In genomic region chr12:6766651-6767300, GRCh38 we compare ENCODE assay signal across 8 cellular contexts. TPM values are rescaled to one million over a fixed set of nuclear protein-coding genes. Genes with fewer than 3 reads are reported as not detected.
DNase-seq lines count a peak whose midpoint lies in the region; ATAC-seq, FAIRE-seq and TF ChIP-seq lines count a peak whose summit lies in the region.

No MANE protein-coding gene starts in this region.

- TF ChIP-seq EP300 in neural cell (conservative IDR thresholded peaks at IDR 0.05; ENCODE audit: poor library complexity, severe bottlenecking), result peak; percentile 4

- H3K4me1 Mint-ChIP-seq in CD4-positive, CD25-positive, alpha-beta regulatory T cell, result peaks cover 11 to 50% (median 15%) of the 10 kb centered on the region in 4 donors
- peaks cover 49% of the 10 kb centered on the region for H3K4me1 Mint-ChIP-seq in activated naive CD4-positive, alpha-beta T cell treated with anti-CD3 and anti-CD28 coated beads, Interleukin-2, amount 10 ng/mL, durations not matched to agents 7 days and 5 days

- H3K9ac ChIP-seq in neural cell (ENCODE audit: low read length), result peak overlapping the region; percentile 99

- peak; percentile 48 for TF ChIP-seq RAD21 in neural cell (conservative IDR thresholded peaks at IDR 0.05)

- H3K27me3 Mint-ChIP-seq in CD4-positive, CD25-positive, alpha-beta regulatory T cell, result peaks cover 66% of the 10 kb centered on the region
- H3K27me3 Mint-ChIP-seq in activated naive CD4-positive, alpha-beta T cell treated with anti-CD3 and anti-CD28 coated beads, Interleukin-2, amount 10 ng/mL, durations not matched to agents 7 days and 5 days, result peaks cover 96% of the 10 kb centered on the region

- POLR2A ChIA-PET in OCI-LY7 (lab: Charles Lee), result interaction anchor here (0.6 to 2.1 kb wide), 4 partner anchors 13 to 192 kb away, joined by 5 to 7 read pairs (median 6); partner anchors contain the start of gene MLF2

- intact Hi-C loops in OCI-LY7 (cut with micrococcal nuclease; ENCODE audit: unreplicated experiment), result loop anchor here (1.0 kb wide), 1 partner anchor 13 kb away; the partner anchor contains the start of gene MLF2
- intact Hi-C loops in vagina (cut with DNase I), result loop anchor here (5.0 kb wide), 1 partner anchor 61 kb away; the partner anchor contains the start of gene P3H3

- no TSS peak for BruUV-seq in OCI-LY7 (replicated peaks; lab: Mats Ljungman, UMichigan)

- H3F3A ChIP-seq in neural cell (ENCODE audit: insufficient read depth, low read length, poor library complexity, severe bottlenecking), result peaks cover 10% of the 10 kb centered on the region

- H3K9me2 ChIP-seq in OCI-LY7 (ENCODE audit: insufficient read depth, low read length) (no peaks in the 10 kb centered on the region), neural cell (ENCODE audit: insufficient read depth, low read length) (no peaks in the 10 kb centered on the region)

- peak overlapping the region in 1 of 3 donors; percentile 69 for H3K27ac Mint-ChIP-seq in CD4-positive, CD25-positive, alpha-beta regulatory T cell
- no peak overlapping the region for H3K27ac Mint-ChIP-seq in activated naive CD4-positive, alpha-beta T cell treated with anti-CD3 and anti-CD28 coated beads, Interleukin-2, amount 10 ng/mL, durations not matched to agents 7 days and 5 days

- H3K36me3 Mint-ChIP-seq in CD4-positive, CD25-positive, alpha-beta regulatory T cell, result no peaks in the 10 kb centered on the region
- H3K36me3 Mint-ChIP-seq in activated naive CD4-positive, alpha-beta T cell treated with anti-CD3 and anti-CD28 coated beads, Interleukin-2, amount 10 ng/mL, durations not matched to agents 7 days and 5 days, result peaks cover 4% of the 10 kb centered on the region

- H4K20me1 ChIP-seq in OCI-LY7 (ENCODE audit: insufficient read depth, low read length) (no peaks in the 10 kb centered on the region), neural cell (ENCODE audit: insufficient read depth) (peaks cover 33% of the 10 kb centered on the region)

- no peak overlapping the region for H3K27ac ChIP-seq in CD4-positive, CD25-positive, alpha-beta regulatory T cell (ENCODE audit: insufficient read depth, low read length, poor library complexity, severe bottlenecking)
- H3K27ac ChIP-seq in OCI-LY7 (ENCODE audit: low read depth, low read length, poor library complexity, severe bottlenecking), result no peak overlapping the region
- peak overlapping the region; percentile 100 for H3K27ac ChIP-seq in neural cell (ENCODE audit: low read length)
- H3K27ac ChIP-seq in vagina, result peak overlapping the region; percentile 97

- FAIRE-seq in frontal cortex (lab: Jason Lieb, UNC), result no peak

- H3K79me2 ChIP-seq in OCI-LY7 (ENCODE audit: insufficient read depth, low read depth, low read length), result no peaks in the 10 kb centered on the region
- peaks cover 78% of the 10 kb centered on the region for H3K79me2 ChIP-seq in neural cell (replicated peaks; ENCODE audit: insufficient read depth, low read length)

- DNase-seq in CD4-positive, CD25-positive, alpha-beta regulatory T cell, result peak in 2 of 3 donors; percentile 34 to 43
- DNase-seq in OCI-LY7 (ENCODE audit: low spot score) (peak; percentile 76), frontal cortex (ENCODE audit: low spot score in 2 of 2) (peak; percentile 82), vagina (ENCODE audit: extremely low spot score in 2 of 2) (no peak)
- peak; percentile 70 for DNase-seq in activated naive CD4-positive, alpha-beta T cell treated with anti-CD3 and anti-CD28 coated beads, Interleukin-2, amount 10 ng/mL, durations not matched to agents 7 days and 5 days

- H3K4me1 ChIP-seq in CD4-positive, CD25-positive, alpha-beta regulatory T cell (ENCODE audit: control insufficient read depth, insufficient read depth, low read length, poor library complexity, severe bottlenecking), result peaks cover 33% of the 10 kb centered on the region
- H3K4me1 ChIP-seq in OCI-LY7 (ENCODE audit: insufficient read depth, low read length, poor library complexity, severe bottlenecking), result peaks cover 40% of the 10 kb centered on the region
- peaks cover 68% of the 10 kb centered on the region for H3K4me1 ChIP-seq in vagina

- H3K9me3 Mint-ChIP-seq in CD4-positive, CD25-positive, alpha-beta regulatory T cell, result peaks cover 0 to 7% (median 0%) of the 10 kb centered on the region in 7 donors
- H3K9me3 Mint-ChIP-seq in activated naive CD4-positive, alpha-beta T cell treated with anti-CD3 and anti-CD28 coated beads, Interleukin-2, amount 10 ng/mL, durations not matched to agents 7 days and 5 days, result no peaks in the 10 kb centered on the region

- TF ChIP-seq CTCF in OCI-LY7 (conservative IDR thresholded peaks at IDR 0.05; ENCODE audit: low read length), result peak; percentile 75
- TF ChIP-seq CTCF in neural cell (IDR thresholded peaks at IDR 0.05; ENCODE audit: poor library complexity, severe bottlenecking), result peak; percentile 69
- TF ChIP-seq CTCF in vagina (IDR thresholded peaks at IDR 0.05), result peak in 2 of 3 experiments; percentile 27 to 42

- CTCF ChIA-PET in OCI-LY7 (lab: Charles Lee; ENCODE audit: unreplicated experiment), result interaction anchor here (0.5 to 2.8 kb wide), 10 partner anchors 12 to 245 kb away, joined by 3 to 21 read pairs (median 4); partner anchors contain the start of genes COPS7A and MLF2
- CTCF ChIA-PET in activated naive CD4-positive, alpha-beta T cell treated with anti-CD3 and anti-CD28 coated beads, Interleukin-2, amount 10 ng/mL, durations not matched to agents 7 days and 5 days (lab: Charles Lee), result interaction anchor here (0.7 to 5.8 kb wide), 17 partner anchors 9 to 340 kb away, joined by 3 to 63 read pairs (median 3); partner anchors contain the start of genes CD4, MLF2 and USP5

- H3K4me2 ChIP-seq in OCI-LY7 (ENCODE audit: low read length) (peak overlapping the region; percentile 68), neural cell (ENCODE audit: low read length) (no peak overlapping the region)

- H3K4me3 Mint-ChIP-seq in CD4-positive, CD25-positive, alpha-beta regulatory T cell, result peak overlapping the region; percentile 77 to 95 (median 91)
- H3K4me3 Mint-ChIP-seq in activated naive CD4-positive, alpha-beta T cell treated with anti-CD3 and anti-CD28 coated beads, Interleukin-2, amount 10 ng/mL, durations not matched to agents 7 days and 5 days, result peak overlapping the region; percentile 85

- H3K27me3 ChIP-seq in CD4-positive, CD25-positive, alpha-beta regulatory T cell (ENCODE audit: control insufficient read depth, insufficient read depth, low read length), result peaks cover 17% of the 10 kb centered on the region
- H3K27me3 ChIP-seq in neural cell (ENCODE audit: insufficient read depth, low read depth, low read length) (no peaks in the 10 kb centered on the region), vagina (no peaks in the 10 kb centered on the region)

- H3K4me3 ChIP-seq in CD4-positive, CD25-positive, alpha-beta regulatory T cell (ENCODE audit: low read depth, low read length), result no peak overlapping the region
- H3K4me3 ChIP-seq in OCI-LY7 (ENCODE audit: low read depth, low read length, poor library complexity, severe bottlenecking), result peak overlapping the region; percentile 71
- H3K4me3 ChIP-seq in neural cell (ENCODE audit: low read length), result peak overlapping the region; percentile 87
- H3K4me3 ChIP-seq in vagina, result peak overlapping the region; percentile 75 to 98

- ATAC-seq in CD4-positive, CD25-positive, alpha-beta regulatory T cell (ENCODE audit: low read depth in 2 of 2), result peak; percentile 59 to 69
- peak; percentile 48 for ATAC-seq in GM19035 (IDR thresholded peaks at IDR 0.05; ENCODE audit: unreplicated experiment)
- peak; percentile 45 for ATAC-seq in HG03571 (IDR thresholded peaks at IDR 0.05; ENCODE audit: unreplicated experiment)

- H2AFZ ChIP-seq in OCI-LY7 (ENCODE audit: low read length) (peak overlapping the region; percentile 67; the same call in 1 of the 2 replicates), neural cell (ENCODE audit: low read depth, low read length) (no peak overlapping the region)

- TF ChIP-seq POLR2A in vagina (IDR thresholded peaks at IDR 0.05), result peak in 1 of 2 donors; percentile 35

- no peaks in the 10 kb centered on the region for H3K36me3 ChIP-seq in CD4-positive, CD25-positive, alpha-beta regulatory T cell (ENCODE audit: control insufficient read depth, insufficient read depth, low read length)
- no peaks in the 10 kb centered on the region for H3K36me3 ChIP-seq in OCI-LY7 (ENCODE audit: insufficient read depth, low read length)
- H3K36me3 ChIP-seq in neural cell (ENCODE audit: insufficient read depth, low read length), result peaks cover 4% of the 10 kb centered on the region
- peaks cover 0 to 20% of the 10 kb centered on the region in 2 donors for H3K36me3 ChIP-seq in vagina

- H3K9me3 ChIP-seq in CD4-positive, CD25-positive, alpha-beta regulatory T cell (ENCODE audit: control insufficient read depth in 2 of 2, low read length in 2 of 2), result no peaks in the 10 kb centered on the region
- H3K9me3 ChIP-seq in OCI-LY7 (ENCODE audit: low read length) (no peaks in the 10 kb centered on the region), neural cell (ENCODE audit: low read length) (no peaks in the 10 kb centered on the region), vagina (no peaks in the 10 kb centered on the region)

RNA-seq across cellular contexts. Expression of gene PTMS, which starts 0.6 kb away (rescaled TPM):
- 15.0 TPM for total RNA-seq in CD4-positive, CD25-positive, alpha-beta regulatory T cell
- polyA plus RNA-seq in CD4-positive, CD25-positive, alpha-beta regulatory T cell, result 1 to 10 TPM; 1.3 to 3.9 (median 2.5) TPM
- 6.3 and 7.8 TPM in 2 replicates for total RNA-seq in OCI-LY7 (2014; rRNA removed; shearing (Covaris generic))
- total RNA-seq in OCI-LY7 (2022) (9.8 and 11.8 TPM in 2 replicates), frontal cortex (47.7 TPM), vagina (132 TPM)
- polyA plus RNA-seq in neural cell, result 504 and 557 TPM in 2 replicates
- 239 and 310 TPM in 2 replicates for polyA minus RNA-seq in neural cell

RNA-seq across cellular contexts. Expression of gene LAG3, which starts 5.5 kb away (rescaled TPM):
- total RNA-seq in CD4-positive, CD25-positive, alpha-beta regulatory T cell, result 8.2 TPM
- 10 to 100 TPM in 2 of 4 donors, 1 to 10 TPM in 2; 6.3 to 12.6 (median 11.0) TPM for polyA plus RNA-seq in CD4-positive, CD25-positive, alpha-beta regulatory T cell
- total RNA-seq in OCI-LY7 (2014; rRNA removed; shearing (Covaris generic)), result 0.19 and 0.62 TPM in 2 replicates
- total RNA-seq in OCI-LY7 (2022) (0.26 TPM in 1 of 2 replicates, not detected in the other), frontal cortex (under 0.01 TPM), vagina (10.3 TPM)
- 1.4 and 2.0 TPM in 2 replicates for polyA plus RNA-seq in neural cell
- polyA minus RNA-seq in neural cell, result 0.24 and 1.3 TPM in 2 replicates

RNA-seq across cellular contexts. Expression of gene MLF2, which starts 13.8 kb away (rescaled TPM):
- total RNA-seq in CD4-positive, CD25-positive, alpha-beta regulatory T cell, result 101 TPM
- polyA plus RNA-seq in CD4-positive, CD25-positive, alpha-beta regulatory T cell, result 100 to 1,000 TPM; 104 to 124 (median 114) TPM
- total RNA-seq in OCI-LY7 (2014; rRNA removed; shearing (Covaris generic)), result 87.3 and 96.2 TPM in 2 replicates
- total RNA-seq in OCI-LY7 (2022) (79.7 and 81.3 TPM in 2 replicates), frontal cortex (77.9 TPM), vagina (150 TPM)
- polyA plus RNA-seq in neural cell, result 134 and 176 TPM in 2 replicates
- polyA minus RNA-seq in neural cell, result 120 and 128 TPM in 2 replicates

RNA-seq across cellular contexts. Expression of gene CD4, which starts 22.6 kb away (rescaled TPM):
- total RNA-seq in CD4-positive, CD25-positive, alpha-beta regulatory T cell, result 224 TPM
- 100 to 1,000 TPM; 312 to 330 (median 324) TPM for polyA plus RNA-seq in CD4-positive, CD25-positive, alpha-beta regulatory T cell
- total RNA-seq in OCI-LY7 (2014; rRNA removed; shearing (Covaris generic)), result not detected in 2 replicates
- total RNA-seq in OCI-LY7 (2022) (not detected in 2 replicates), frontal cortex (2.0 TPM), vagina (14.2 TPM)
- not detected in 2 replicates for polyA plus RNA-seq in neural cell
- not detected in 2 replicates for polyA minus RNA-seq in neural cell

RNA-seq across cellular contexts. Expression of gene COPS7A, which starts 42.9 kb away (rescaled TPM):
- 20.7 TPM for total RNA-seq in CD4-positive, CD25-positive, alpha-beta regulatory T cell
- 10 to 100 TPM; 37.8 to 48.4 (median 42.6) TPM for polyA plus RNA-seq in CD4-positive, CD25-positive, alpha-beta regulatory T cell
- 64.8 and 71.2 TPM in 2 replicates for total RNA-seq in OCI-LY7 (2014; rRNA removed; shearing (Covaris generic))
- total RNA-seq in OCI-LY7 (2022), result 51.1 and 53.8 TPM in 2 replicates
- 24.5 TPM for total RNA-seq in frontal cortex
- 45.8 and 50.2 TPM in 2 replicates for polyA plus RNA-seq in neural cell
- polyA minus RNA-seq in neural cell, result 22.2 and 22.6 TPM in 2 replicates
- 35.4 TPM for total RNA-seq in vagina

Comparison
In these comparisons a context has a peak if more than half of its experiments do, and no peak if none do; other contexts are left out.
1. DNase-seq: peak in CD4-positive, CD25-positive, alpha-beta regulatory T cell (2 of 3), OCI-LY7 (single experiment), activated naive CD4-positive, alpha-beta T cell treated with anti-CD3 and anti-CD28 coated beads, Interleukin-2, amount 10 ng/mL, durations not matched to agents 7 days and 5 days (single experiment) and frontal cortex (2 of 2); none in vagina (0 of 2).
2. H3K27ac ChIP-seq: peak in neural cell (single experiment) and vagina (single experiment); none in CD4-positive, CD25-positive, alpha-beta regulatory T cell (single experiment) and OCI-LY7 (single experiment).
3. Peak in every context shown above with its lines, with median percentiles within 50 percentile points of each other: ATAC-seq and CTCF ChIP-seq.